Comparison of ENCODE assay signal across 8 cellular contexts in genomic region chr9:130128782-130129424, GRCh38. TPM values are rescaled to one million over a fixed set of nuclear protein-coding genes. Genes with fewer than 3 reads are reported as not detected.
DNase-seq lines count a peak whose midpoint lies in the region; ATAC-seq and TF ChIP-seq lines count a peak whose summit lies in the region.

No MANE protein-coding gene starts in this region.

- H3K27ac ChIP-seq in SJCRH30 (peak overlapping the region; percentile 76), uterus (peak overlapping the region in 1 of 2 donors; percentile 51)

- intact Hi-C loops in left cardiac atrium (cut with DNase I) = no loop called here
- intact Hi-C loops in uterus (cut with DNase I; ENCODE audit: low total_unique reads) = no loop called here

- no peaks in the 10 kb centered on the region for H3K9me3 ChIP-seq in SJCRH30 (replicated peaks)
- H3K9me3 ChIP-seq in uterus = no peaks in the 10 kb centered on the region

- H3K36me3 ChIP-seq in SJCRH30 (peaks cover 11% of the 10 kb centered on the region), uterus (no peaks in the 10 kb centered on the region)

- DNase-seq in GM12865 (ENCODE audit: low read depth) (peak; percentile 79), SJCRH30 (peak; percentile 63 to 76), left cardiac atrium (peak; percentile 55), uterus (no peak), NCI-H524 treated with DMSO at 0.1 percent for 48 hours (lab: John Stamatoyannopoulos, UW) (no peak)
- peak; percentile 33 for DNase-seq in activated naive CD4-positive, alpha-beta T cell treated with anti-CD3 and anti-CD28 coated beads, Interleukin-2, amount 50 U/mL, for 16 hours
- peak; percentile 42 for DNase-seq in stimulated activated CD4-positive, alpha-beta T cell treated with anti-CD3 and anti-CD28 coated beads, Interleukin-12 subunit alpha, Interleukin-12 subunit beta, amount 100 ng/mL, for 4 hours

- H3K4me3 ChIP-seq in GM12865 (ENCODE audit: low read depth, low read length) (peak overlapping the region; percentile 40), SJCRH30 (no peak overlapping the region), uterus (no peak overlapping the region)

- no peak for TF ChIP-seq CTCF in GM12865 (IDR thresholded peaks at IDR 0.05; ENCODE audit: insufficient read depth, low read depth, low read length, missing control alignments)
- no peak for TF ChIP-seq CTCF in uterus (IDR thresholded peaks at IDR 0.05)

- peaks cover 33% of the 10 kb centered on the region for H3K4me1 ChIP-seq in SJCRH30
- H3K4me1 ChIP-seq in uterus = no peaks in the 10 kb centered on the region

- no peak for TF ChIP-seq POLR2A in uterus (IDR thresholded peaks at IDR 0.05)

- ATAC-seq in HG02885 (IDR thresholded peaks at IDR 0.05; ENCODE audit: poor library complexity, unreplicated experiment) (peak; percentile 61), left cardiac atrium (peak; percentile 82 to 86)

- H3K27me3 ChIP-seq in SJCRH30 = no peaks in the 10 kb centered on the region
- H3K27me3 ChIP-seq in uterus = no peaks in the 10 kb centered on the region

RNA-seq across cellular contexts. Expression of gene NCS1, which starts 43.3 kb away (rescaled TPM):
- total RNA-seq in SJCRH30 (2014; rRNA removed; shearing (Covaris generic)) = 86.2 and 89.2 TPM in 2 replicates
- total RNA-seq in left cardiac atrium = 10 to 100 TPM in 1 of 2 donors, 1 to 10 TPM in 1; 8.2 to 11.5 TPM
- total RNA-seq in uterus = 10 to 100 TPM in 3 of 4 donors, 1 to 10 TPM in 1; 4.1 to 99.3 (median 39.0) TPM

Comparison
In these comparisons a context has a peak if more than half of its experiments do, and no peak if none do; other contexts are left out.
1. DNase-seq: peak in GM12865 (single experiment), SJCRH30 (2 of 2), activated naive CD4-positive, alpha-beta T cell treated with anti-CD3 and anti-CD28 coated beads, Interleukin-2, amount 50 U/mL, for 16 hours (single experiment), left cardiac atrium (single experiment) and stimulated activated CD4-positive, alpha-beta T cell treated with anti-CD3 and anti-CD28 coated beads, Interleukin-12 subunit alpha, Interleukin-12 subunit beta, amount 100 ng/mL, for 4 hours (single experiment); none in uterus (0 of 2) and NCI-H524 treated with DMSO at 0.1 percent for 48 hours (single experiment).